8 cellular contexts compared by ENCODE assay signal in genomic region chr17:57130708-57131461, GRCh38. TPM values are rescaled to one million over a fixed set of nuclear protein-coding genes. Genes with fewer than 3 reads are reported as not detected.
DNase-seq lines count a peak whose midpoint lies in the region; ATAC-seq, FAIRE-seq and TF ChIP-seq lines count a peak whose summit lies in the region.

No MANE protein-coding gene starts in this region.

- intact Hi-C loops in mucosa of descending colon (cut with DNase I, micrococcal nuclease): loop anchor here (5.0 to 10.0 kb wide), 3 partner anchors 616 to 704 kb away; partner anchors contain the start of gene CCDC182 (in 1 of the 2)

- POLR2A ChIA-PET in H1 (lab: Charles Lee; ENCODE audit: partially characterized antibody): interaction anchor here (1.2 kb wide), 1 partner anchor 9 kb away, joined by 4 read pairs; no protein-coding TSS in a partner anchor

- H3K79me1 ChIP-seq in H1 (ENCODE audit: low read depth, low read length): no peaks in the 10 kb centered on the region

- H2BK5ac ChIP-seq in H1 (ENCODE audit: low read depth, low read length): no peak overlapping the region

- H3K36me3 ChIP-seq in H1 (ENCODE audit: control insufficient read depth in 2 of 4, insufficient read depth in 4 of 4, low read length in 3 of 4) (no peaks in the 10 kb centered on the region), mucosa of descending colon (ENCODE audit: low read depth) (no peaks in the 10 kb centered on the region)

- peak; percentile 96 for ATAC-seq in mucosa of descending colon

- no peak overlapping the region for H2AK5ac ChIP-seq in H1 (ENCODE audit: low read depth, low read length)

- H3K9ac ChIP-seq in H1 (replicated peaks in 1 of 4; ENCODE audit: extremely low read depth in 1 of 4, low read depth in 3 of 4, low read length in 3 of 4): no peak overlapping the region

- H3K4me2 ChIP-seq in H1 (ENCODE audit: insufficient read depth in 1 of 2, low read depth in 2 of 2, low read length in 2 of 2): peak overlapping the region; percentile 14 to 51; a peak in 2 of 4 replicates

- TF ChIP-seq RAD21 in H1 (IDR thresholded peaks at IDR 0.05 in 1 of 2, conservative IDR thresholded peaks at IDR 0.05 in 1 of 2; ENCODE audit: low read depth in 2 of 2, low read length in 2 of 2): peak; percentile 86 to 87

- H2AFZ ChIP-seq in H1 (ENCODE audit: low read length): no peak overlapping the region

- H3K18ac ChIP-seq in H1 (ENCODE audit: extremely low read depth, low read length): no peak overlapping the region; the same call in 1 of the 2 replicates

- H3K27ac ChIP-seq in H1 (ENCODE audit: low read depth, low read length): no peak overlapping the region

- H4K5ac ChIP-seq in H1 (ENCODE audit: insufficient read length, low read depth, low read length): no peak overlapping the region

- H3K79me2 ChIP-seq in H1 (ENCODE audit: control insufficient read depth in 1 of 2, insufficient read depth in 2 of 2, low read length in 2 of 2): no peaks in the 10 kb centered on the region

- H2BK15ac ChIP-seq in H1 (ENCODE audit: low read length): no peak overlapping the region

- H3K27me3 ChIP-seq in H1 (replicated peaks in 1 of 4; ENCODE audit: control insufficient read depth in 3 of 4, extremely low read depth in 1 of 4, insufficient read depth in 3 of 4, low read length in 3 of 4): no peaks in the 10 kb centered on the region

- no peak overlapping the region for H3K23ac ChIP-seq in H1 (ENCODE audit: insufficient read length)

- no peak for TF ChIP-seq POLR2A in H1 (IDR thresholded peaks at IDR 0.05; ENCODE audit: control extremely low read depth in 1 of 2, low read depth in 2 of 2, low read length in 2 of 2)

- no peak overlapping the region for H3K14ac ChIP-seq in H1 (ENCODE audit: insufficient read length)

- no peak overlapping the region for H3K4ac ChIP-seq in H1 (replicated peaks; ENCODE audit: insufficient read length, low read depth, low read length)

- no peaks in the 10 kb centered on the region for H3K9me3 ChIP-seq in H1 (ENCODE audit: insufficient read depth in 2 of 2, low read depth in 1 of 2, low read length in 1 of 2)
- H3K9me3 ChIP-seq in mucosa of descending colon: no peaks in the 10 kb centered on the region

- peak; percentile 93 for TF ChIP-seq CTCF in D721Med (IDR thresholded peaks at IDR 0.05; ENCODE audit: insufficient read depth, missing control alignments)
- TF ChIP-seq CTCF in H1 (IDR thresholded peaks at IDR 0.05; ENCODE audit: control extremely low read depth in 1 of 3, insufficient read depth in 1 of 3, low read depth in 1 of 3, low read length in 3 of 3): peak; percentile 74 to 90 (median 78)
- TF ChIP-seq CTCF in mucosa of descending colon (IDR thresholded peaks at IDR 0.05): peak; percentile 70

- TF ChIP-seq EP300 in H1 (IDR thresholded peaks at IDR 0.05; ENCODE audit: borderline replicate concordance in 1 of 2, low read depth in 2 of 2, low read length in 2 of 2): no peak

- CTCF ChIA-PET in H1 (lab: Charles Lee; ENCODE audit: partially characterized antibody): interaction anchor here (0.5 to 2.6 kb wide), 7 partner anchors 17 to 703 kb away, joined by 3 to 13 read pairs (median 4); no protein-coding TSS in a partner anchor

- H4K20me1 ChIP-seq in H1 (replicated peaks in 1 of 2; ENCODE audit: control insufficient read depth in 1 of 2, insufficient read depth in 2 of 2, low read length in 2 of 2): no peaks in the 10 kb centered on the region

- H2BK20ac ChIP-seq in H1 (ENCODE audit: low read length): no peak overlapping the region

- H3K4me1 ChIP-seq in H1 (replicated peaks in 1 of 4; ENCODE audit: control insufficient read depth in 3 of 4, insufficient read depth in 4 of 4, low read length in 3 of 4) (peaks cover 0 to 3% (median under 1%) of the 10 kb centered on the region in 4 experiments; a peak in 6 of 7 replicates), mucosa of descending colon (ENCODE audit: low read depth) (peaks cover 3% of the 10 kb centered on the region)

- no peaks in the 10 kb centered on the region for H3K23me2 ChIP-seq in H1 (ENCODE audit: low read depth, low read length)

- FAIRE-seq in D721Med (lab: Jason Lieb, UNC) (no peak), H1 (lab: Jason Lieb, UNC) (no peak)

- H4K91ac ChIP-seq in H1 (replicated peaks; ENCODE audit: insufficient read length, low read length): no peak overlapping the region

- H4K8ac ChIP-seq in H1 (ENCODE audit: extremely low read depth, insufficient read depth, low read length): no peak overlapping the region

- no peak overlapping the region for H2BK12ac ChIP-seq in H1 (ENCODE audit: low read depth, low read length)

- no peak overlapping the region for H3K56ac ChIP-seq in H1 (replicated peaks; ENCODE audit: insufficient read length, low read depth, low read length)

- H3K4me3 ChIP-seq in H1 (ENCODE audit: extremely low read depth in 1 of 4, insufficient read depth in 2 of 4, low read depth in 3 of 4, low read length in 4 of 4): no peak overlapping the region
- no peak overlapping the region for H3K4me3 ChIP-seq in mucosa of descending colon

- DNase-seq in D721Med (ENCODE audit: insufficient read length, low spot score): peak; percentile 95
- DNase-seq in HS-27A (ENCODE audit: low read depth): peak; percentile 54
- DNase-seq in NCI-H774 (lab: John Stamatoyannopoulos, UW): peak; percentile 79
- peak; percentile 90 for DNase-seq in activated CD8-positive, alpha-beta memory T cell treated with anti-CD3 and anti-CD28 coated beads for 24 hours
- peak; percentile 17 to 89 for DNase-seq in H1 (ENCODE audit: low read depth in 1 of 2, low spot score in 2 of 2)
- DNase-seq in mucosa of descending colon: peak; percentile 63 to 96 (median 82)
- peak; percentile 66 to 72 for DNase-seq in stimulated activated CD8-positive, alpha-beta memory T cell treated with anti-CD3 and anti-CD28 coated beads, Interleukin-4, amount 100 ng/mL, for 1 hour (ENCODE audit: low read depth in 2 of 2, low spot score in 1 of 2)
- no peak for DNase-seq in GOT3 (lab: John Stamatoyannopoulos, UW)

- no peak overlapping the region for H2BK120ac ChIP-seq in H1 (replicated peaks; ENCODE audit: low read depth, low read length)

- 48% methylated on average over 13 of the region's 16 CpGs; no CpG with 5 or more reads in 1 of the 2 experiments for WGBS in H1 (ENCODE audit: extremely low coverage in 1 of 2, insufficient coverage in 1 of 2, insufficient read length in 1 of 2, insufficient replicate concordance in 2 of 2, low coverage in 1 of 2, low lambda C conversion rate in 2 of 2, missing lambda C conversion rate in 1 of 2), 2 experiments

TF ChIP-seq in H1, 55 proteins besides CTCF, POLR2A, EP300 and RAD21:
- TF ChIP-seq HDAC6 (IDR thresholded peaks at IDR 0.05; ENCODE audit: low read depth, low read length) (no peak), CHD2 (IDR thresholded peaks at IDR 0.05; ENCODE audit: low read length) (no peak), YY1 (IDR thresholded peaks at IDR 0.05; ENCODE audit: low read depth, low read length) (no peak), CEBPB (IDR thresholded peaks at IDR 0.05; ENCODE audit: low read depth, low read length) (no peak), ASH2L (IDR thresholded peaks at IDR 0.05; ENCODE audit: low read length) (no peak), EGR1 (IDR thresholded peaks at IDR 0.05; ENCODE audit: borderline replicate concordance, low read depth, low read length) (no peak), CHD1 (IDR thresholded peaks at IDR 0.05; ENCODE audit: low read depth, low read length) (no peak), HDAC2 (IDR thresholded peaks at IDR 0.05; ENCODE audit: borderline replicate concordance in 1 of 2, low read depth in 2 of 2, low read length in 2 of 2) (no peak), CREB1 (IDR thresholded peaks at IDR 0.05) (no peak)
- TF ChIP-seq, protein P1, sequence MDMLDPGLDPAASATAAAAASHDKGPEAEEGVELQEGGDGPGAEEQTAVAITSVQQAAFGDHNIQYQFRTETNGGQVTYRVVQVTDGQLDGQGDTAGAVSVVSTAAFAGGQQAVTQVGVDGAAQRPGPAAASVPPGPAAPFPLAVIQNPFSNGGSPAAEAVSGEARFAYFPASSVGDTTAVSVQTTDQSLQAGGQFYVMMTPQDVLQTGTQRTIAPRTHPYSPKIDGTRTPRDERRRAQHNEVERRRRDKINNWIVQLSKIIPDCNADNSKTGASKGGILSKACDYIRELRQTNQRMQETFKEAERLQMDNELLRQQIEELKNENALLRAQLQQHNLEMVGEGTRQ (IDR thresholded peaks at IDR 0.05; ENCODE audit: low read length): no peak

RNA-seq across cellular contexts. Expression of gene AKAP1, which starts 45.8 kb away (rescaled TPM):
- 110 and 120 TPM in 2 replicates for total RNA-seq in H1 (2021; fragmentation: NEBNext Ultra II Directional; extraction: Animal tissue kit (Norgen Biotek cat#: 25700))
- 156 and 195 TPM in 2 replicates for polyA plus RNA-seq in H1 (2011; rRNA removed)
- polyA plus RNA-seq in H1 (2011; cell fraction: cytosol; rRNA removed): 142 TPM
- polyA plus RNA-seq in H1 (2011; cell fraction: nucleus; rRNA removed): 377 TPM
- 83.6 to 102 TPM (median 91.8 TPM) in 4 replicates for polyA plus RNA-seq in H1 (2012, experiment 1 of 2)
- 36.0 TPM for polyA plus RNA-seq in H1 (2012, experiment 2 of 2)
- 166 TPM for polyA plus RNA-seq in H1 (2013, experiment 1 of 2)
- polyA plus RNA-seq in H1 (2013, experiment 2 of 2): 181 TPM
- polyA minus RNA-seq in H1 (2011; rRNA and poly(A)+ RNA removed): 331 and 335 TPM in 2 replicates
- 139 TPM for polyA minus RNA-seq in H1 (2011; cell fraction: cytosol; rRNA and poly(A)+ RNA removed)
- 80.5 TPM for polyA minus RNA-seq in H1 (2011; cell fraction: nucleus; rRNA and poly(A)+ RNA removed)
- total RNA-seq in mucosa of descending colon: 100 to 1,000 TPM; 131 to 194 (median 155) TPM
